18 cellular contexts compared by ENCODE assay signal in genomic region chr21:21385404-21385803, GRCh38.
DNase-seq lines count a peak whose midpoint lies in the region; ATAC-seq, FAIRE-seq and TF ChIP-seq lines count a peak whose summit lies in the region.
"Had no signal": no experiment of that assay in that cellular context is flagged by ENCODE, and none has a peak within 500 bp of the region (broad histone marks: within the 10 kb centered on the region; RNA-seq: fewer than 3 reads in every experiment).

No MANE protein-coding gene starts in this region.

- ATAC-seq in HG02852 (IDR thresholded peaks at IDR 0.05; ENCODE audit: unreplicated experiment), result no peak
- ATAC-seq: HepG2 had no signal

- TF ChIP-seq POLR2A in H54 (IDR thresholded peaks at IDR 0.05; ENCODE audit: low read depth, low read length), result no peak

- peak; percentile 67 for FAIRE-seq in H54 (lab: Jason Lieb, UNC)
- FAIRE-seq: D721Med, G401.6, GM12891, GM18507, HepG2 had no signal

- TF ChIP-seq CTCF in fibroblast of pulmonary artery (IDR thresholded peaks at IDR 0.05; ENCODE audit: low read length, missing control alignments), result no peak

- no peak for DNase-seq in H54 (ENCODE audit: insufficient read length, low spot score)
- peak; percentile 4 for DNase-seq in NCI-H446 treated with DMSO at 0.1 percent for 48 hours (lab: John Stamatoyannopoulos, UW)
- peak; percentile 47 for DNase-seq in fibroblast of pulmonary artery (ENCODE audit: low read depth)
- DNase-seq in NCI-H526 treated with DMSO at 0.1 percent for 48 hours (lab: John Stamatoyannopoulos, UW), result no peak
- no peak for DNase-seq in foreskin melanocyte
- DNase-seq: ACHN; BE2C; C1 segment of cervical spinal cord; Caco-2; CD4-positive, CD25-positive, alpha-beta regulatory T cell; GM23248; HCEC 1CT had no signal

- H3K4me3 ChIP-seq in fibroblast of pulmonary artery (replicated peaks; ENCODE audit: low read depth, low read length), result no peak overlapping the region
- H3K4me3 ChIP-seq: GM23248 had no signal

Comparison
In these comparisons a context has a peak if more than half of its experiments do, and no peak if none do; other contexts are left out.
1. DNase-seq: peak in NCI-H446 treated with DMSO at 0.1 percent for 48 hours (single experiment) and fibroblast of pulmonary artery (single experiment); none in H54 (single experiment), NCI-H526 treated with DMSO at 0.1 percent for 48 hours (single experiment) and foreskin melanocyte (single experiment).